ENCODE assay signal across 11 cellular contexts in genomic region chr5:133489632-133490031, GRCh38.
DNase-seq lines count a peak whose midpoint lies in the region; ATAC-seq and TF ChIP-seq lines count a peak whose summit lies in the region.
"Had no signal": no experiment of that assay in that cellular context is flagged by ENCODE, and none has a peak within 500 bp of the region (broad histone marks: within the 10 kb centered on the region; RNA-seq: fewer than 3 reads in every experiment).

No MANE protein-coding gene starts in this region.

- H3K4me1 ChIP-seq in GM23338 (ENCODE audit: insufficient read depth) (peaks cover 5% of the 10 kb centered on the region; the same call in 1 of the 2 replicates), PC-9 (replicated peaks; ENCODE audit: insufficient read depth) (peaks cover 6% of the 10 kb centered on the region), right lobe of liver (no peaks in the 10 kb centered on the region)

- H3K4me3 ChIP-seq in GM23338 (no peak overlapping the region), PC-9 (no peak overlapping the region), right lobe of liver (no peak overlapping the region)

- POLR2A ChIA-PET in PC-9 (lab: Charles Lee; ENCODE audit: unreplicated experiment): no interaction called here

- CTCF ChIA-PET in PC-9 (lab: Charles Lee): interaction anchor here (0.6 kb wide), 1 partner anchor 547 kb away, joined by 4 read pairs; no protein-coding TSS in a partner anchor

- H3K9me2 ChIP-seq in GM23338 (ENCODE audit: insufficient read depth): peaks cover 7% of the 10 kb centered on the region; the same call in 1 of the 2 replicates
- H3K9me2 ChIP-seq in PC-9 (ENCODE audit: insufficient read depth): no peaks in the 10 kb centered on the region

- TF ChIP-seq CTCF in GM23338 (conservative IDR thresholded peaks at IDR 0.05; ENCODE audit: low read depth in 2 of 2) (peak; percentile 17 to 50; a peak in 2 of 4 replicates), PC-9 (conservative IDR thresholded peaks at IDR 0.05) (peak; percentile 67), right lobe of liver (IDR thresholded peaks at IDR 0.05) (peak; percentile 43 to 53 (median 46)), omental fat pad (IDR thresholded peaks at IDR 0.05) (no peak)

- H4K20me1 ChIP-seq in GM23338 (replicated peaks; ENCODE audit: insufficient read depth): no peaks in the 10 kb centered on the region
- no peaks in the 10 kb centered on the region for H4K20me1 ChIP-seq in PC-9 (ENCODE audit: insufficient read depth)

- DNase-seq in NCI-H1417 (lab: John Stamatoyannopoulos, UW) (peak in 2 of 3 experiments; percentile 1 to 43), NCI-H1417 treated with DMSO at 0.1 percent for 48 hours (lab: John Stamatoyannopoulos, UW) (no peak), GM23338 (ENCODE audit: low spot score) (no peak), PC-9 (peak in 1 of 2 experiments; percentile 81), right lobe of liver (no peak), NOMO-1 treated with DMSO at 0.1 percent for 48 hours (lab: John Stamatoyannopoulos, UW; ENCODE audit: unreplicated experiment) (no peak), omental fat pad (ENCODE audit: low spot score) (no peak)
- DNase-seq: activated gamma-delta T cell, nucleus accumbens had no signal

- no peaks in the 10 kb centered on the region for H3K36me3 Mint-ChIP-seq in GM23338 (ENCODE audit: low read depth)
- H3K36me3 Mint-ChIP-seq: IgD-negative memory B cell had no signal

- H3K36me3 ChIP-seq in GM23338 (ENCODE audit: insufficient read depth): no peaks in the 10 kb centered on the region
- no peaks in the 10 kb centered on the region for H3K36me3 ChIP-seq in PC-9 (ENCODE audit: low read depth)
- no peaks in the 10 kb centered on the region for H3K36me3 ChIP-seq in right lobe of liver

- peaks cover 5% of the 10 kb centered on the region for H3K4me1 Mint-ChIP-seq in GM23338
- H3K4me1 Mint-ChIP-seq: IgD-negative memory B cell had no signal

- no TSS peak for BruUV-seq in PC-9 (replicated peaks; lab: Mats Ljungman, UMichigan)

- H2AFZ ChIP-seq in GM23338 (no peak overlapping the region), PC-9 (no peak overlapping the region)

- H3K4me3 Mint-ChIP-seq in GM23338: no peak overlapping the region
- H3K4me3 Mint-ChIP-seq: IgD-negative memory B cell had no signal

- no peaks in the 10 kb centered on the region for H3K9me3 ChIP-seq in PC-9 (ENCODE audit: insufficient read depth, low read depth)
- peaks cover 0 to 7% (median 0%) of the 10 kb centered on the region in 4 donors for H3K9me3 ChIP-seq in right lobe of liver

- no peaks in the 10 kb centered on the region for H3K27me3 Mint-ChIP-seq in GM23338 (ENCODE audit: insufficient read depth, low read depth, poor library complexity)

- peaks cover 4% of the 10 kb centered on the region; the same call in 1 of the 3 replicates for H3K9me3 Mint-ChIP-seq in GM23338

- ATAC-seq in GM23338: no peak
- peak; percentile 79 to 99 (median 92) for ATAC-seq in right lobe of liver
- no peak for ATAC-seq in GM18873 (IDR thresholded peaks at IDR 0.05; ENCODE audit: low FRiP score, unreplicated experiment)
- no peak for ATAC-seq in omental fat pad (ENCODE audit: low FRiP score)

- H3K27me3 ChIP-seq in GM23338 (ENCODE audit: insufficient read depth) (no peaks in the 10 kb centered on the region), PC-9 (ENCODE audit: insufficient read depth, low read depth) (no peaks in the 10 kb centered on the region), right lobe of liver (no peaks in the 10 kb centered on the region)

- no peaks in the 10 kb centered on the region for H3K79me2 ChIP-seq in GM23338 (replicated peaks; ENCODE audit: insufficient read depth)
- no peaks in the 10 kb centered on the region for H3K79me2 ChIP-seq in PC-9 (ENCODE audit: low read depth)

- no peaks in the 10 kb centered on the region for H3F3A ChIP-seq in GM23338 (replicated peaks; ENCODE audit: low read depth)
- no peaks in the 10 kb centered on the region for H3F3A ChIP-seq in PC-9 (ENCODE audit: insufficient read depth, low read depth)

- intact Hi-C loops in PC-9 (cut with micrococcal nuclease; ENCODE audit: unreplicated experiment): no loop called here
- intact Hi-C loops in right lobe of liver (cut with DNase I): no loop called here

- no peak overlapping the region for H3K4me2 ChIP-seq in GM23338
- H3K4me2 ChIP-seq in PC-9: no peak overlapping the region

- H3K27ac ChIP-seq in GM23338 (ENCODE audit: low read depth): no peak overlapping the region
- no peak overlapping the region for H3K27ac ChIP-seq in PC-9
- H3K27ac ChIP-seq in right lobe of liver: no peak overlapping the region

- H3K27ac Mint-ChIP-seq in GM23338: no peak overlapping the region

- 27% methylated on average over 1 of the region's 1 CpG for WGBS in right lobe of liver (ENCODE audit: insufficient coverage, low coverage, low lambda C conversion rate, missing lambda C conversion rate)

- TF ChIP-seq POLR2A in right lobe of liver (IDR thresholded peaks at IDR 0.05): no peak

TF ChIP-seq in GM23338, 12 proteins besides CTCF, POLR2A, EP300 and RAD21 (continues in another document):
- no peak for TF ChIP-seq JUNB (IDR thresholded peaks at IDR 0.05; ENCODE audit: unreplicated experiment)
- no peak for TF ChIP-seq EZH2 (IDR thresholded peaks at IDR 0.05; ENCODE audit: low read depth, unreplicated experiment)
- TF ChIP-seq, protein P1, sequence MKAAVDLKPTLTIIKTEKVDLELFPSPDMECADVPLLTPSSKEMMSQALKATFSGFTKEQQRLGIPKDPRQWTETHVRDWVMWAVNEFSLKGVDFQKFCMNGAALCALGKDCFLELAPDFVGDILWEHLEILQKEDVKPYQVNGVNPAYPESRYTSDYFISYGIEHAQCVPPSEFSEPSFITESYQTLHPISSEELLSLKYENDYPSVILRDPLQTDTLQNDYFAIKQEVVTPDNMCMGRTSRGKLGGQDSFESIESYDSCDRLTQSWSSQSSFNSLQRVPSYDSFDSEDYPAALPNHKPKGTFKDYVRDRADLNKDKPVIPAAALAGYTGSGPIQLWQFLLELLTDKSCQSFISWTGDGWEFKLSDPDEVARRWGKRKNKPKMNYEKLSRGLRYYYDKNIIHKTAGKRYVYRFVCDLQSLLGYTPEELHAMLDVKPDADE (IDR thresholded peaks at IDR 0.05): no peak
- no peak for TF ChIP-seq STAT1 (IDR thresholded peaks at IDR 0.05; ENCODE audit: unreplicated experiment)
- no peak for TF ChIP-seq ZNF331 (CRISPR knock-in tag; IDR thresholded peaks at IDR 0.05; ENCODE audit: low read depth)
- no peak for TF ChIP-seq EZH2phosphoT487 (IDR thresholded peaks at IDR 0.05; ENCODE audit: unreplicated experiment)
- no peak for TF ChIP-seq CREB1 (CRISPR knock-in tag; IDR thresholded peaks at IDR 0.05; ENCODE audit: low read depth)
- no peak for TF ChIP-seq ZNF462 (CRISPR knock-in tag; IDR thresholded peaks at IDR 0.05)

Comparison
In these comparisons a context has a peak if more than half of its experiments do, and no peak if none do; other contexts are left out.
1. DNase-seq: peak in NCI-H1417 (2 of 3); none in NCI-H1417 treated with DMSO at 0.1 percent for 48 hours (single experiment), GM23338 (single experiment), right lobe of liver (0 of 3), NOMO-1 treated with DMSO at 0.1 percent for 48 hours (single experiment) and omental fat pad (single experiment).
2. ATAC-seq: peak in right lobe of liver (4 of 4); none in GM23338 (single experiment), GM18873 (single experiment) and omental fat pad (single experiment).
3. CTCF ChIP-seq: peak in GM23338 (2 of 2), PC-9 (single experiment) and right lobe of liver (4 of 4); none in omental fat pad (0 of 3).